ENCODE assay signal across 1 cellular context in genomic region chr22:50301581-50301991, GRCh38.
TF ChIP-seq lines count a peak whose summit lies in the region.

No MANE protein-coding gene starts in this region.

TF ChIP-seq in HepG2, 621 proteins besides CTCF, POLR2A, EP300 and RAD21:
- TF ChIP-seq IKZF1 (IDR thresholded peaks at IDR 0.05) (no peak), BRF2 (CRISPR knock-in tag; IDR thresholded peaks at IDR 0.05) (no peak), ZFP36L1 (CRISPR knock-in tag; IDR thresholded peaks at IDR 0.05) (no peak), ZFP41 (CRISPR knock-in tag; IDR thresholded peaks at IDR 0.05; ENCODE audit: borderline replicate concordance) (no peak), TBL1XR1 (IDR thresholded peaks at IDR 0.05; ENCODE audit: borderline replicate concordance, low read length, partially characterized antibody) (no peak), ZFP37 (CRISPR knock-in tag; IDR thresholded peaks at IDR 0.05; ENCODE audit: borderline replicate concordance) (no peak), ZNF550 (CRISPR knock-in tag; IDR thresholded peaks at IDR 0.05; ENCODE audit: borderline replicate concordance) (no peak), MBNL3 (CRISPR knock-in tag; conservative IDR thresholded peaks at IDR 0.05) (no peak), REL (CRISPR knock-in tag; conservative IDR thresholded peaks at IDR 0.05) (no peak), AGO2 (optimal IDR thresholded peaks at IDR 0.05; ENCODE audit: low read depth, low read length) (peak; percentile 0), ZBED4 (CRISPR knock-in tag; IDR thresholded peaks at IDR 0.05; ENCODE audit: borderline replicate concordance) (no peak), RBFOX2 (IDR thresholded peaks at IDR 0.05; ENCODE audit: low read depth, low read length) (0 out of 2 replicates have a peak, but pooled peaks have one; percentile 10), POLR2AphosphoS2 (IDR thresholded peaks at IDR 0.05; ENCODE audit: low read depth, low read length) (no peak)
